In the genomic region with DNA sequence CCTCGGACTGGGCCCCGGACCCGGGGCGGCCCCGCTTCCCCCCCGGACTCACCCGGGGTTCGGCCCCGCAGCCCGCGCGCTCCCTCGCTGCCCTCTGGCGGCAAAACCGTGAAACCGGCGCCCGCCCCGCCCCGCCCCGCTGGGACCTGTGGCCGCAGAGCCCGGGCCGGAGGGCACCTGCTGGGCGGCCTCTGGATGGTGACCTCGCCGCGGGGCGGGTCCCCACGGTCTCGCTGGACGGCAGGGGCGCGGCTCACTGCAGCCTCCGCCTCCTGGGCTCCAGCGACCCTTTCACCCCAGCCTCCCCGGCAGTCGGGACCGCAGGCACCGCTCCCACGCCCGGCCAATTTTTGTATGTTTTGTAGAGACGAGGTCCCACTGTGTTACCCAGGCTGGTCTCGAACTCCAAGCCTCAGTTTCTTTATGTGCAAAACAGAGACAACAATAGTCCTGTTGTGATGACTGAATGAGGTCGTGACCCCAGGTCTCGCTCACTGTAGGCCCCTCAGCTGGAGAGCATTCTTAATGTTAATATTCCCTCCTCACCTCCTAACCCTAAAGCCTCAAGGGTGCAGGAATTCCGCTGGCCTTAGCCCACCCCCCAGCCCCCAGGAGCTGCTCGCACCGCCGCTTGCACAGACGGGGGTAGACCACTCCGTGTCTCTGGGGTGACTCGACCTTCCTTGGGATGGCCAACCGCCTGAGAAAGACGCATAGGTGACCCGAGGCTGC, we compare ENCODE assay signal across 8 cellular contexts. TPM values are rescaled to one million over a fixed set of nuclear protein-coding genes. Genes with fewer than 3 reads are reported as not detected.
A peak's percentile ranks its signal among the peaks of the same experiment; 100 is the strongest.
DNase-seq lines count a peak whose midpoint lies in the region; TF ChIP-seq lines count a peak whose summit lies in the region.

No MANE protein-coding gene starts in this region.

- no peaks in the 10 kb centered on the region for H3K9me3 ChIP-seq in iPS-18a (ENCODE audit: control insufficient read depth, low read depth, low read length)

- H3K4me1 ChIP-seq in iPS-18a (ENCODE audit: control insufficient read depth, low read depth, low read length), result peaks cover 28% of the 10 kb centered on the region

- TF ChIP-seq CTCF in GM10266 (IDR thresholded peaks at IDR 0.05; ENCODE audit: control insufficient read depth, insufficient read depth, low read depth, missing control alignments) (peak; percentile 78), astrocyte of the cerebellum (IDR thresholded peaks at IDR 0.05; ENCODE audit: low read depth, low read length, missing control alignments) (peak; percentile 16)

- H3K4me3 ChIP-seq in astrocyte of the cerebellum (ENCODE audit: low read depth, low read length) (peak overlapping the region; percentile 5), iPS-18a (ENCODE audit: low read length) (peak overlapping the region; percentile 13)

- H3K27ac ChIP-seq in iPS-18a (ENCODE audit: low read length), result no peak overlapping the region

- peak; percentile 94 for DNase-seq in GM10266 (ENCODE audit: extremely low spot score)
- peak; percentile 88 for DNase-seq in HK-2 (ENCODE audit: unreplicated experiment)
- peak; percentile 32 to 58 (median 49) for DNase-seq in T-helper 2 cell
- no peak for DNase-seq in astrocyte of the cerebellum (ENCODE audit: low read depth)
- peak; percentile 39 to 66 for DNase-seq in stimulated activated CD4-positive, alpha-beta T cell treated with anti-CD3 and anti-CD28 coated beads, Interleukin-15, amount 100 ng/mL, for 1 hour (ENCODE audit: low read depth in 1 of 2, low spot score in 1 of 2)
- DNase-seq in NCI-H2029 (lab: John Stamatoyannopoulos, UW), result no peak
- no peak for DNase-seq in occipital lobe (lab: John Stamatoyannopoulos, UW)

- H3K9ac ChIP-seq in iPS-18a (ENCODE audit: low read length), result no peak overlapping the region

- in situ Hi-C loops in astrocyte of the cerebellum (cut with HindIII; ENCODE audit: low sequenced_read_pairs), result no loop called here

- peaks cover 57% of the 10 kb centered on the region for H3K27me3 ChIP-seq in iPS-18a (ENCODE audit: control insufficient read depth, insufficient read depth, low read length)

- no peaks in the 10 kb centered on the region for H3K36me3 ChIP-seq in iPS-18a (ENCODE audit: control insufficient read depth, low read depth, low read length)

RNA-seq across cellular contexts. Expression of a gene that starts 33.7 kb away (rescaled TPM):
- total RNA-seq in occipital lobe, result 1.1 TPM

RNA-seq across cellular contexts. Expression of a gene that starts 59.4 kb away (rescaled TPM):
- total RNA-seq in occipital lobe, result 28.1 TPM

Comparison
In these comparisons a context has a peak if more than half of its experiments do, and no peak if none do; other contexts are left out.
1. DNase-seq: peak in GM10266 (single experiment), HK-2 (single experiment), T-helper 2 cell (5 of 5) and stimulated activated CD4-positive, alpha-beta T cell treated with anti-CD3 and anti-CD28 coated beads, Interleukin-15, amount 100 ng/mL, for 1 hour (2 of 2); none in astrocyte of the cerebellum (single experiment), NCI-H2029 (single experiment) and occipital lobe (single experiment).